24 cellular contexts compared by ENCODE assay signal in genomic region chr11:62648967-62649364, GRCh38. TPM values are rescaled to one million over a fixed set of nuclear protein-coding genes. Genes with fewer than 3 reads are reported as not detected.
DNase-seq lines count a peak whose midpoint lies in the region; ATAC-seq, FAIRE-seq and TF ChIP-seq lines count a peak whose summit lies in the region.
"Had no signal": no experiment of that assay in that cellular context is flagged by ENCODE, and none has a peak within 500 bp of the region (broad histone marks: within the 10 kb centered on the region; RNA-seq: fewer than 3 reads in every experiment).

No MANE protein-coding gene starts in this region.

- H3K27ac ChIP-seq in BLaER1 (no peak overlapping the region), HepG2 (ENCODE audit: extremely low read length, insufficient read depth, low read length) (no peak overlapping the region), spleen (no peak overlapping the region)
- H3K27ac ChIP-seq: A549, GM23248 had no signal

- no peaks in the 10 kb centered on the region for H3K27me3 ChIP-seq in BLaER1
- no peaks in the 10 kb centered on the region for H3K27me3 ChIP-seq in HepG2 (ENCODE audit: control insufficient read depth in 1 of 2, insufficient read depth in 2 of 2, low read length in 2 of 2)
- H3K27me3 ChIP-seq in spleen (replicated peaks in 1 of 7) = no peaks in the 10 kb centered on the region

- H3K9me3 Mint-ChIP-seq in IgD-negative memory B cell = no peaks in the 10 kb centered on the region
- H3K9me3 Mint-ChIP-seq: CD14-positive monocyte had no signal

- H4K20me1 ChIP-seq in BLaER1 (peaks cover 68% of the 10 kb centered on the region), HepG2 (ENCODE audit: insufficient read depth, low read length) (peaks cover 8% of the 10 kb centered on the region)

- intact Hi-C loops in HepG2 (cut with micrococcal nuclease; ENCODE audit: unreplicated experiment) (no loop called here), spleen (cut with DNase I; ENCODE audit: low total_unique reads) (no loop called here), Right ventricle myocardium superior (cut with DNase I) (no loop called here)

- no peak for ATAC-seq in HepG2
- no peak for ATAC-seq in Right ventricle myocardium superior (ENCODE audit: poor library complexity)
- ATAC-seq: A549, GM12878 had no signal

- peaks cover 17 to 21% (median 18%) of the 10 kb centered on the region in 3 donors for H3K4me1 Mint-ChIP-seq in IgD-negative memory B cell

- no peaks in the 10 kb centered on the region for H3K36me3 Mint-ChIP-seq in IgD-negative memory B cell

- BruUV-seq in HepG2 (replicated peaks; lab: Mats Ljungman, UMichigan) = no TSS peak

- H3K27ac Mint-ChIP-seq in IgD-negative memory B cell = peak overlapping the region in 2 of 3 donors; percentile 39 to 64

- no peak for TF ChIP-seq RAD21 in HepG2 (CRISPR knock-in tag; IDR thresholded peaks at IDR 0.05)

- no peak for TF ChIP-seq EP300 in HepG2 (IDR thresholded peaks at IDR 0.05; ENCODE audit: low read depth in 2 of 2, low read length in 2 of 2)
- no peak for TF ChIP-seq EP300 in HepG2 (CRISPR knock-in tag; IDR thresholded peaks at IDR 0.05; ENCODE audit: borderline replicate concordance)

- no peak for TF ChIP-seq POLR2A in HepG2 (IDR thresholded peaks at IDR 0.05; ENCODE audit: insufficient read depth in 1 of 2, low read depth in 2 of 2, low read length in 2 of 2)
- no peak for TF ChIP-seq POLR2A in spleen (IDR thresholded peaks at IDR 0.05)

- DNase-seq in HepG2 (ENCODE audit: low spot score) = no peak
- peak; percentile 75 for DNase-seq in spleen
- no peak for DNase-seq in central memory CD4-positive, alpha-beta T cell
- DNase-seq in COLO668 (lab: John Stamatoyannopoulos, UW; ENCODE audit: unreplicated experiment) = no peak
- DNase-seq in SKM-1 (lab: John Stamatoyannopoulos, UW; ENCODE audit: unreplicated experiment) = no peak
- no peak for DNase-seq in Right ventricle myocardium superior
- DNase-seq: 8988T; ACHN; AML-193; Caco-2; CD4-positive, alpha-beta memory T cell; DMS153; DMS79; EL; GDM1; GM23248; H7; HCEC 1CT had no signal

- FAIRE-seq in HepG2 (lab: Jason Lieb, UNC) = no peak
- FAIRE-seq: A549, GM12878, H1 had no signal

- H3K4me3 Mint-ChIP-seq in IgD-negative memory B cell = peak overlapping the region in 2 of 4 donors; percentile 68 to 72
- H3K4me3 Mint-ChIP-seq: CD14-positive monocyte had no signal

- H3K9me3 ChIP-seq in BLaER1 (no peaks in the 10 kb centered on the region), HepG2 (ENCODE audit: low read length) (no peaks in the 10 kb centered on the region), spleen (no peaks in the 10 kb centered on the region)
- H3K9me3 ChIP-seq: A549, Caco-2 had no signal

- no peak overlapping the region for H3K4me3 ChIP-seq in BLaER1
- no peak overlapping the region for H3K4me3 ChIP-seq in HepG2 (replicated peaks in 1 of 3; ENCODE audit: insufficient read depth in 1 of 3, low read depth in 2 of 3, low read length in 3 of 3)
- no peak overlapping the region for H3K4me3 ChIP-seq in spleen
- H3K4me3 ChIP-seq: A549, GM12878, GM23248 had no signal

- peaks cover 43% of the 10 kb centered on the region for H3K79me2 ChIP-seq in HepG2 (ENCODE audit: insufficient read depth, low read length)

- H3K4me2 ChIP-seq in BLaER1 (no peak overlapping the region), HepG2 (ENCODE audit: low read depth, low read length) (no peak overlapping the region)
- H3K4me2 ChIP-seq: A549 had no signal

- H2AFZ ChIP-seq in HepG2 (ENCODE audit: low read length) = no peak overlapping the region
- H2AFZ ChIP-seq: GM23248 had no signal

- peaks cover 53% of the 10 kb centered on the region for H3K4me1 ChIP-seq in BLaER1
- peaks cover 43% of the 10 kb centered on the region for H3K4me1 ChIP-seq in HepG2 (ENCODE audit: insufficient read depth, low read length)
- peaks cover 32 to 77% (median 55%) of the 10 kb centered on the region in 6 donors for H3K4me1 ChIP-seq in spleen

- in situ Hi-C loops in HepG2 (cut with HindIII; ENCODE audit: extremely low pct_ligation_motif_present, low pct_unique_long_range_greater_than_20kb) = no loop called here

- peak overlapping the region; percentile 45 for H3K9ac ChIP-seq in BLaER1
- no peak overlapping the region for H3K9ac ChIP-seq in HepG2 (ENCODE audit: insufficient read depth, low read depth, low read length)
- H3K9ac ChIP-seq: GM23248 had no signal

- CTCF ChIA-PET in HepG2 (lab: Yijun Ruan, JAX; ENCODE audit: low intra/inter-chr PET ratio, low total read pairs) = no interaction called here

- POLR2A ChIA-PET in HepG2 (lab: Yijun Ruan, JAX) = interaction anchor here (0.9 to 5.0 kb wide), 7 partner anchors 16 to 224 kb away, joined by 3 to 53 read pairs (median 4); partner anchors contain the start of genes B3GAT3, C11orf98, CSKMT and EEF1G

- peaks cover 54% of the 10 kb centered on the region for H3K36me3 ChIP-seq in BLaER1
- H3K36me3 ChIP-seq in HepG2 (replicated peaks in 1 of 2; ENCODE audit: control insufficient read depth in 1 of 2, insufficient read depth in 2 of 2, low read length in 2 of 2) = peaks cover 4 to 20% of the 10 kb centered on the region in 2 experiments; a peak in 3 of 5 replicates
- H3K36me3 ChIP-seq in spleen = peaks cover 0 to 40% (median 28%) of the 10 kb centered on the region in 6 donors

- no peaks in the 10 kb centered on the region for H3K27me3 Mint-ChIP-seq in IgD-negative memory B cell
- H3K27me3 Mint-ChIP-seq: CD4-positive, alpha-beta memory T cell had no signal

- TF ChIP-seq CTCF in HepG2 (CRISPR knock-in tag; IDR thresholded peaks at IDR 0.05) (no peak), spleen (IDR thresholded peaks at IDR 0.05 in 8 of 11, conservative IDR thresholded peaks at IDR 0.05 in 3 of 11) (no peak)

- WGBS in HepG2 (ENCODE audit: low lambda C conversion rate) = 93% methylated on average over 8 of the region's 11 CpGs
- 94 to 98% (median 95%) methylated on average over 11 of the region's 11 CpGs for WGBS in spleen, 5 donors

RNA-seq across cellular contexts. Expression of gene GANAB, which starts 2.6 kb away (rescaled TPM):
- polyA plus RNA-seq in IgD-negative memory B cell (112 TPM), HepG2 (2011; rRNA removed) (234 and 251 TPM in 2 replicates), spleen (10 to 100 TPM; 49.0 to 72.4 (median 53.6) TPM)
- total RNA-seq in HepG2 (2016; rRNA removed; fragmentation: Illumina TruSeq; extraction: Trizol) (50.8 and 99.5 TPM in 2 replicates), spleen (100 to 1,000 TPM; 122 to 245 (median 198) TPM), Right ventricle myocardium superior (91.4 TPM)
- total RNA-seq in HepG2 (2016; cell fraction: cytosol; rRNA removed; fragmentation: Illumina TruSeq; extraction: Trizol; ENCODE audit: low read depth) = 18.3 and 19.8 TPM in 2 replicates
- 46.6 and 104 TPM in 2 replicates for total RNA-seq in HepG2 (2016; cell fraction: insoluble cytoplasmic fraction; rRNA removed; fragmentation: Illumina TruSeq; extraction: Trizol)
- 21.5 and 23.9 TPM in 2 replicates for total RNA-seq in HepG2 (2016; cell fraction: membrane; rRNA removed; fragmentation: Illumina TruSeq; extraction: Trizol)
- total RNA-seq in HepG2 (2016; cell fraction: nucleus; rRNA removed; fragmentation: Illumina TruSeq; extraction: Trizol) = 119 and 139 TPM in 2 replicates
- polyA plus RNA-seq in HepG2 (2011; cell fraction: cytosol; rRNA removed) = 182 and 204 TPM in 2 replicates
- 334 and 348 TPM in 2 replicates for polyA plus RNA-seq in HepG2 (2011; cell fraction: nucleus; rRNA removed)
- 166 and 170 TPM in 2 replicates for polyA plus RNA-seq in HepG2 (2012)
- 8.2 and 9.2 TPM in 2 replicates for polyA plus RNA-seq in HepG2 (2016; cell fraction: cytosol; fragmentation: Illumina TruSeq; extraction: Trizol; ENCODE audit: low read depth)
- 45.4 and 52.0 TPM in 2 replicates for polyA plus RNA-seq in HepG2 (2016; cell fraction: insoluble cytoplasmic fraction; fragmentation: Illumina TruSeq; extraction: Trizol; ENCODE audit: low read depth)
- 16.1 and 19.6 TPM in 2 replicates for polyA plus RNA-seq in HepG2 (2016; cell fraction: membrane; fragmentation: Illumina TruSeq; extraction: Trizol; ENCODE audit: low read depth)
- 244 and 254 TPM in 2 replicates for polyA plus RNA-seq in HepG2 (2016; cell fraction: nucleus; fragmentation: Illumina TruSeq; extraction: Trizol; ENCODE audit: insufficient read depth, low read depth)
- 322 and 641 TPM in 2 replicates for polyA minus RNA-seq in HepG2 (2011; rRNA and poly(A)+ RNA removed; ENCODE audit: low replicate concordance)
- polyA minus RNA-seq in HepG2 (2011; cell fraction: cytosol; rRNA and poly(A)+ RNA removed) = 125 and 143 TPM in 2 replicates
- 121 and 126 TPM in 2 replicates for polyA minus RNA-seq in HepG2 (2011; cell fraction: nucleus; rRNA and poly(A)+ RNA removed)

RNA-seq across cellular contexts. Expression of gene INTS5, which starts 4.1 kb away (rescaled TPM):
- polyA plus RNA-seq in IgD-negative memory B cell = 30.9 TPM
- total RNA-seq in HepG2 (2016; rRNA removed; fragmentation: Illumina TruSeq; extraction: Trizol) = 11.3 and 13.2 TPM in 2 replicates
- total RNA-seq in HepG2 (2016; cell fraction: cytosol; rRNA removed; fragmentation: Illumina TruSeq; extraction: Trizol; ENCODE audit: low read depth) = 1.1 TPM in 2 replicates
- 11.6 and 12.7 TPM in 2 replicates for total RNA-seq in HepG2 (2016; cell fraction: insoluble cytoplasmic fraction; rRNA removed; fragmentation: Illumina TruSeq; extraction: Trizol)
- total RNA-seq in HepG2 (2016; cell fraction: membrane; rRNA removed; fragmentation: Illumina TruSeq; extraction: Trizol) = 4.6 and 5.3 TPM in 2 replicates
- 5.4 and 7.6 TPM in 2 replicates for total RNA-seq in HepG2 (2016; cell fraction: nucleus; rRNA removed; fragmentation: Illumina TruSeq; extraction: Trizol)
- 5.7 and 7.8 TPM in 2 replicates for polyA plus RNA-seq in HepG2 (2011; rRNA removed)
- polyA plus RNA-seq in HepG2 (2011; cell fraction: cytosol; rRNA removed) = 5.2 and 5.9 TPM in 2 replicates
- 6.3 and 6.9 TPM in 2 replicates for polyA plus RNA-seq in HepG2 (2011; cell fraction: nucleus; rRNA removed)
- 5.8 and 6.4 TPM in 2 replicates for polyA plus RNA-seq in HepG2 (2012)
- 0.68 and 0.79 TPM in 2 replicates for polyA plus RNA-seq in HepG2 (2016; cell fraction: cytosol; fragmentation: Illumina TruSeq; extraction: Trizol; ENCODE audit: low read depth)
- 7.9 and 10.2 TPM in 2 replicates for polyA plus RNA-seq in HepG2 (2016; cell fraction: insoluble cytoplasmic fraction; fragmentation: Illumina TruSeq; extraction: Trizol; ENCODE audit: low read depth)
- 1.6 and 2.0 TPM in 2 replicates for polyA plus RNA-seq in HepG2 (2016; cell fraction: membrane; fragmentation: Illumina TruSeq; extraction: Trizol; ENCODE audit: low read depth)
- polyA plus RNA-seq in HepG2 (2016; cell fraction: nucleus; fragmentation: Illumina TruSeq; extraction: Trizol; ENCODE audit: insufficient read depth, low read depth) = 5.0 and 5.2 TPM in 2 replicates
- 27.9 and 57.6 TPM in 2 replicates for polyA minus RNA-seq in HepG2 (2011; rRNA and poly(A)+ RNA removed; ENCODE audit: low replicate concordance)
- 3.9 and 5.6 TPM in 2 replicates for polyA minus RNA-seq in HepG2 (2011; cell fraction: cytosol; rRNA and poly(A)+ RNA removed)
- 7.6 and 8.6 TPM in 2 replicates for polyA minus RNA-seq in HepG2 (2011; cell fraction: nucleus; rRNA and poly(A)+ RNA removed)
- total RNA-seq in spleen = 10 to 100 TPM; 16.9 to 34.5 (median 24.8) TPM
- 10 to 100 TPM in 1 of 3 donors, 1 to 10 TPM in 2; 4.4 to 13.7 (median 7.0) TPM for polyA plus RNA-seq in spleen
- total RNA-seq in Right ventricle myocardium superior = 9.6 TPM

RNA-seq across cellular contexts. Expression of gene C11orf98, which starts 16.0 kb away (rescaled TPM):
- polyA plus RNA-seq in IgD-negative memory B cell = 96.3 TPM
- 91.8 and 109 TPM in 2 replicates for total RNA-seq in HepG2 (2016; rRNA removed; fragmentation: Illumina TruSeq; extraction: Trizol)
- 79.2 and 81.2 TPM in 2 replicates for total RNA-seq in HepG2 (2016; cell fraction: cytosol; rRNA removed; fragmentation: Illumina TruSeq; extraction: Trizol; ENCODE audit: low read depth)
- 91.1 and 109 TPM in 2 replicates for total RNA-seq in HepG2 (2016; cell fraction: insoluble cytoplasmic fraction; rRNA removed; fragmentation: Illumina TruSeq; extraction: Trizol)
- 66.8 and 76.4 TPM in 2 replicates for total RNA-seq in HepG2 (2016; cell fraction: membrane; rRNA removed; fragmentation: Illumina TruSeq; extraction: Trizol)
- 45.9 TPM in 2 replicates for total RNA-seq in HepG2 (2016; cell fraction: nucleus; rRNA removed; fragmentation: Illumina TruSeq; extraction: Trizol)
- polyA plus RNA-seq in HepG2 (2011; rRNA removed) = 30.4 and 40.9 TPM in 2 replicates
- 41.3 and 44.4 TPM in 2 replicates for polyA plus RNA-seq in HepG2 (2011; cell fraction: cytosol; rRNA removed)
- 23.7 and 24.0 TPM in 2 replicates for polyA plus RNA-seq in HepG2 (2011; cell fraction: nucleus; rRNA removed)
- 45.7 and 50.5 TPM in 2 replicates for polyA plus RNA-seq in HepG2 (2012)
- polyA plus RNA-seq in HepG2 (2016; cell fraction: cytosol; fragmentation: Illumina TruSeq; extraction: Trizol; ENCODE audit: low read depth) = 117 TPM in 2 replicates
- polyA plus RNA-seq in HepG2 (2016; cell fraction: insoluble cytoplasmic fraction; fragmentation: Illumina TruSeq; extraction: Trizol; ENCODE audit: low read depth) = 161 and 169 TPM in 2 replicates
- 83.4 and 92.9 TPM in 2 replicates for polyA plus RNA-seq in HepG2 (2016; cell fraction: membrane; fragmentation: Illumina TruSeq; extraction: Trizol; ENCODE audit: low read depth)
- polyA plus RNA-seq in HepG2 (2016; cell fraction: nucleus; fragmentation: Illumina TruSeq; extraction: Trizol; ENCODE audit: insufficient read depth, low read depth) = 117 and 119 TPM in 2 replicates
- 3.7 and 10.5 TPM in 2 replicates for polyA minus RNA-seq in HepG2 (2011; rRNA and poly(A)+ RNA removed; ENCODE audit: low replicate concordance)
- 3.7 and 7.3 TPM in 2 replicates for polyA minus RNA-seq in HepG2 (2011; cell fraction: cytosol; rRNA and poly(A)+ RNA removed)
- 2.6 and 10.4 TPM in 2 replicates for polyA minus RNA-seq in HepG2 (2011; cell fraction: nucleus; rRNA and poly(A)+ RNA removed)
- total RNA-seq in spleen = 10 to 100 TPM; 30.9 to 43.7 (median 42.5) TPM
- polyA plus RNA-seq in spleen = 100 to 1,000 TPM; 144 to 164 (median 152) TPM
- 30.4 TPM for total RNA-seq in Right ventricle myocardium superior

RNA-seq across cellular contexts. Expression of gene CSKMT, which starts 16.1 kb away (rescaled TPM):
- polyA plus RNA-seq in IgD-negative memory B cell = 6.3 TPM
- 9.9 and 31.8 TPM in 2 replicates for total RNA-seq in HepG2 (2016; rRNA removed; fragmentation: Illumina TruSeq; extraction: Trizol)
- total RNA-seq in HepG2 (2016; cell fraction: cytosol; rRNA removed; fragmentation: Illumina TruSeq; extraction: Trizol; ENCODE audit: low read depth) = 286 and 306 TPM in 2 replicates
- 11.3 and 30.0 TPM in 2 replicates for total RNA-seq in HepG2 (2016; cell fraction: insoluble cytoplasmic fraction; rRNA removed; fragmentation: Illumina TruSeq; extraction: Trizol)
- 58.2 and 65.0 TPM in 2 replicates for total RNA-seq in HepG2 (2016; cell fraction: membrane; rRNA removed; fragmentation: Illumina TruSeq; extraction: Trizol)
- 63.6 and 74.4 TPM in 2 replicates for total RNA-seq in HepG2 (2016; cell fraction: nucleus; rRNA removed; fragmentation: Illumina TruSeq; extraction: Trizol)
- 7.6 and 9.8 TPM in 2 replicates for polyA plus RNA-seq in HepG2 (2011; rRNA removed)
- polyA plus RNA-seq in HepG2 (2011; cell fraction: cytosol; rRNA removed) = 8.3 and 12.4 TPM in 2 replicates
- polyA plus RNA-seq in HepG2 (2011; cell fraction: nucleus; rRNA removed) = 22.1 and 23.0 TPM in 2 replicates
- 7.5 and 10.7 TPM in 2 replicates for polyA plus RNA-seq in HepG2 (2012)
- polyA plus RNA-seq in HepG2 (2016; cell fraction: cytosol; fragmentation: Illumina TruSeq; extraction: Trizol; ENCODE audit: low read depth) = 15.4 and 18.0 TPM in 2 replicates
- 4.0 and 4.7 TPM in 2 replicates for polyA plus RNA-seq in HepG2 (2016; cell fraction: insoluble cytoplasmic fraction; fragmentation: Illumina TruSeq; extraction: Trizol; ENCODE audit: low read depth)
- polyA plus RNA-seq in HepG2 (2016; cell fraction: membrane; fragmentation: Illumina TruSeq; extraction: Trizol; ENCODE audit: low read depth) = 8.7 and 12.0 TPM in 2 replicates
- 23.0 and 27.3 TPM in 2 replicates for polyA plus RNA-seq in HepG2 (2016; cell fraction: nucleus; fragmentation: Illumina TruSeq; extraction: Trizol; ENCODE audit: insufficient read depth, low read depth)
- 38.2 and 71.6 TPM in 2 replicates for polyA minus RNA-seq in HepG2 (2011; rRNA and poly(A)+ RNA removed; ENCODE audit: low replicate concordance)
- 65.8 and 78.1 TPM in 2 replicates for polyA minus RNA-seq in HepG2 (2011; cell fraction: cytosol; rRNA and poly(A)+ RNA removed)
- polyA minus RNA-seq in HepG2 (2011; cell fraction: nucleus; rRNA and poly(A)+ RNA removed) = 52.0 and 83.9 TPM in 2 replicates
- total RNA-seq in spleen = 10 to 100 TPM in 6 of 7 donors, 1 to 10 TPM in 1; 3.0 to 19.4 (median 13.2) TPM
- 10 to 100 TPM; 32.6 to 59.4 (median 40.3) TPM for polyA plus RNA-seq in spleen
- total RNA-seq in Right ventricle myocardium superior = 3.7 TPM

RNA-seq across cellular contexts. Expression of gene UQCC3, which starts 22.5 kb away (rescaled TPM):
- polyA plus RNA-seq in IgD-negative memory B cell (13.7 TPM), HepG2 (2011; rRNA removed) (7.7 and 8.4 TPM in 2 replicates), spleen (10 to 100 TPM; 20.2 to 23.7 (median 23.3) TPM)
- total RNA-seq in HepG2 (2016; rRNA removed; fragmentation: Illumina TruSeq; extraction: Trizol) (12.1 and 16.0 TPM in 2 replicates), spleen (1 to 10 TPM; 4.9 to 6.5 (median 5.9) TPM), Right ventricle myocardium superior (7.8 TPM)
- 18.2 and 29.1 TPM in 2 replicates for total RNA-seq in HepG2 (2016; cell fraction: cytosol; rRNA removed; fragmentation: Illumina TruSeq; extraction: Trizol; ENCODE audit: low read depth)
- 14.4 and 17.9 TPM in 2 replicates for total RNA-seq in HepG2 (2016; cell fraction: insoluble cytoplasmic fraction; rRNA removed; fragmentation: Illumina TruSeq; extraction: Trizol)
- total RNA-seq in HepG2 (2016; cell fraction: membrane; rRNA removed; fragmentation: Illumina TruSeq; extraction: Trizol) = 19.9 and 27.2 TPM in 2 replicates
- total RNA-seq in HepG2 (2016; cell fraction: nucleus; rRNA removed; fragmentation: Illumina TruSeq; extraction: Trizol) = 8.7 and 10.5 TPM in 2 replicates
- 10.8 and 13.4 TPM in 2 replicates for polyA plus RNA-seq in HepG2 (2011; cell fraction: cytosol; rRNA removed)
- 3.8 and 4.2 TPM in 2 replicates for polyA plus RNA-seq in HepG2 (2011; cell fraction: nucleus; rRNA removed)
- polyA plus RNA-seq in HepG2 (2012) = 5.2 and 6.0 TPM in 2 replicates
- 18.1 and 34.3 TPM in 2 replicates for polyA plus RNA-seq in HepG2 (2016; cell fraction: cytosol; fragmentation: Illumina TruSeq; extraction: Trizol; ENCODE audit: low read depth)
- polyA plus RNA-seq in HepG2 (2016; cell fraction: insoluble cytoplasmic fraction; fragmentation: Illumina TruSeq; extraction: Trizol; ENCODE audit: low read depth) = 11.1 and 11.2 TPM in 2 replicates
- 16.8 and 24.0 TPM in 2 replicates for polyA plus RNA-seq in HepG2 (2016; cell fraction: membrane; fragmentation: Illumina TruSeq; extraction: Trizol; ENCODE audit: low read depth)
- 11.6 and 12.8 TPM in 2 replicates for polyA plus RNA-seq in HepG2 (2016; cell fraction: nucleus; fragmentation: Illumina TruSeq; extraction: Trizol; ENCODE audit: insufficient read depth, low read depth)
- polyA minus RNA-seq in HepG2 (2011; rRNA and poly(A)+ RNA removed; ENCODE audit: low replicate concordance) = 3.1 and 9.7 TPM in 2 replicates
- 2.2 and 2.3 TPM in 2 replicates for polyA minus RNA-seq in HepG2 (2011; cell fraction: cytosol; rRNA and poly(A)+ RNA removed)
- polyA minus RNA-seq in HepG2 (2011; cell fraction: nucleus; rRNA and poly(A)+ RNA removed) = 2.2 and 4.0 TPM in 2 replicates
